ENCODE assay signal across 1 cellular context in genomic region chr18:33355756-33356155, GRCh38.
TF ChIP-seq lines count a peak whose summit lies in the region.

No MANE protein-coding gene starts in this region.

TF ChIP-seq in GM23338, 12 proteins besides CTCF, POLR2A, EP300 and RAD21 (continued from another document):
- TF ChIP-seq, protein P1, sequence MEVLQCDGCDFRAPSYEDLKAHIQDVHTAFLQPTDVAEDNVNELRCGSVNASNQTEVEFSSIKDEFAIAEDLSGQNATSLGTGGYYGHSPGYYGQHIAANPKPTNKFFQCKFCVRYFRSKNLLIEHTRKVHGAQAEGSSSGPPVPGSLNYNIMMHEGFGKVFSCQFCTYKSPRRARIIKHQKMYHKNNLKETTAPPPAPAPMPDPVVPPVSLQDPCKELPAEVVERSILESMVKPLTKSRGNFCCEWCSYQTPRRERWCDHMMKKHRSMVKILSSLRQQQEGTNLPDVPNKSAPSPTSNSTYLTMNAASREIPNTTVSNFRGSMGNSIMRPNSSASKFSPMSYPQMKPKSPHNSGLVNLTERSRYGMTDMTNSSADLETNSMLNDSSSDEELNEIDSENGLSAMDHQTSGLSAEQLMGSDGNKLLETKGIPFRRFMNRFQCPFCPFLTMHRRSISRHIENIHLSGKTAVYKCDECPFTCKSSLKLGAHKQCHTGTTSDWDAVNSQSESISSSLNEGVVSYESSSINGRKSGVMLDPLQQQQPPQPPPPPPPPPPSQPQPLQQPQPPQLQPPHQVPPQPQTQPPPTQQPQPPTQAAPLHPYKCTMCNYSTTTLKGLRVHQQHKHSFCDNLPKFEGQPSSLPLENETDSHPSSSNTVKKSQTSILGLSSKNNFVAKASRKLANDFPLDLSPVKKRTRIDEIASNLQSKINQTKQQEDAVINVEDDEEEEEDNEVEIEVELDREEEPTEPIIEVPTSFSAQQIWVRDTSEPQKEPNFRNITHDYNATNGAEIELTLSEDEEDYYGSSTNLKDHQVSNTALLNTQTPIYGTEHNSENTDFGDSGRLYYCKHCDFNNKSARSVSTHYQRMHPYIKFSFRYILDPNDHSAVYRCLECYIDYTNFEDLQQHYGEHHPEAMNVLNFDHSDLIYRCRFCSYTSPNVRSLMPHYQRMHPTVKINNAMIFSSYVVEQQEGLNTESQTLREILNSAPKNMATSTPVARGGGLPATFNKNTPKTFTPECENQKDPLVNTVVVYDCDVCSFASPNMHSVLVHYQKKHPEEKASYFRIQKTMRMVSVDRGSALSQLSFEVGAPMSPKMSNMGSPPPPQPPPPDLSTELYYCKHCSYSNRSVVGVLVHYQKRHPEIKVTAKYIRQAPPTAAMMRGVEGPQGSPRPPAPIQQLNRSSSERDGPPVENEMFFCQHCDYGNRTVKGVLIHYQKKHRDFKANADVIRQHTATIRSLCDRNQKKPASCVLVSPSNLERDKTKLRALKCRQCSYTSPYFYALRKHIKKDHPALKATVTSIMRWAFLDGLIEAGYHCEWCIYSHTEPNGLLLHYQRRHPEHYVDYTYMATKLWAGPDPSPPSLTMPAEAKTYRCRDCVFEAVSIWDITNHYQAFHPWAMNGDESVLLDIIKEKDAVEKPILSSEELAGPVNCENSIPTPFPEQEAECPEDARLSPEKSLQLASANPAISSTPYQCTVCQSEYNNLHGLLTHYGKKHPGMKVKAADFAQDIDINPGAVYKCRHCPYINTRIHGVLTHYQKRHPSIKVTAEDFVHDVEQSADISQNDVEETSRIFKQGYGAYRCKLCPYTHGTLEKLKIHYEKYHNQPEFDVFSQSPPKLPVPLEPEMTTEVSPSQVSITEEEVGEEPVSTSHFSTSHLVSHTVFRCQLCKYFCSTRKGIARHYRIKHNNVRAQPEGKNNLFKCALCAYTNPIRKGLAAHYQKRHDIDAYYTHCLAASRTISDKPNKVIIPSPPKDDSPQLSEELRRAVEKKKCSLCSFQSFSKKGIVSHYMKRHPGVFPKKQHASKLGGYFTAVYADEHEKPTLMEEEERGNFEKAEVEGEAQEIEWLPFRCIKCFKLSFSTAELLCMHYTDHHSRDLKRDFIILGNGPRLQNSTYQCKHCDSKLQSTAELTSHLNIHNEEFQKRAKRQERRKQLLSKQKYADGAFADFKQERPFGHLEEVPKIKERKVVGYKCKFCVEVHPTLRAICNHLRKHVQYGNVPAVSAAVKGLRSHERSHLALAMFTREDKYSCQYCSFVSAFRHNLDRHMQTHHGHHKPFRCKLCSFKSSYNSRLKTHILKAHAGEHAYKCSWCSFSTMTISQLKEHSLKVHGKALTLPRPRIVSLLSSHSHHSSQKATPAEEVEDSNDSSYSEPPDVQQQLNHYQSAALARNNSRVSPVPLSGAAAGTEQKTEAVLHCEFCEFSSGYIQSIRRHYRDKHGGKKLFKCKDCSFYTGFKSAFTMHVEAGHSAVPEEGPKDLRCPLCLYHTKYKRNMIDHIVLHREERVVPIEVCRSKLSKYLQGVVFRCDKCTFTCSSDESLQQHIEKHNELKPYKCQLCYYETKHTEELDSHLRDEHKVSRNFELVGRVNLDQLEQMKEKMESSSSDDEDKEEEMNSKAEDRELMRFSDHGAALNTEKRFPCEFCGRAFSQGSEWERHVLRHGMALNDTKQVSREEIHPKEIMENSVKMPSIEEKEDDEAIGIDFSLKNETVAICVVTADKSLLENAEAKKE (CRISPR knock-in tag; IDR thresholded peaks at IDR 0.05): no peak
- TF ChIP-seq STAT1 (IDR thresholded peaks at IDR 0.05; ENCODE audit: unreplicated experiment) (no peak), CREB1 (CRISPR knock-in tag; IDR thresholded peaks at IDR 0.05; ENCODE audit: low read depth) (no peak), ZNF331 (CRISPR knock-in tag; IDR thresholded peaks at IDR 0.05; ENCODE audit: low read depth) (no peak)
TF ChIP-seq in GM23338: peak in this region for 0.
